8 cellular contexts compared by ENCODE assay signal in genomic region chr3:10173926-10174435, GRCh38. TPM values are rescaled to one million over a fixed set of nuclear protein-coding genes. Genes with fewer than 3 reads are reported as not detected.
DNase-seq lines count a peak whose midpoint lies in the region; ATAC-seq and TF ChIP-seq lines count a peak whose summit lies in the region.

No MANE protein-coding gene starts in this region.

- H3K9me3 ChIP-seq in esophagus squamous epithelium: peaks cover 0 to 3% (median 0%) of the 10 kb centered on the region in 3 donors
- H3K9me3 ChIP-seq in neuronal stem cell (replicated peaks in 1 of 2; ENCODE audit: control insufficient read depth in 2 of 2, insufficient read depth in 1 of 2, low read depth in 1 of 2, low read length in 2 of 2): peaks cover 0 to 4% of the 10 kb centered on the region in 2 donors
- H3K9me3 ChIP-seq in WERI-Rb-1 (ENCODE audit: severe bottlenecking): peaks cover 2% of the 10 kb centered on the region

- no peak overlapping the region for H3K14ac ChIP-seq in neuronal stem cell (ENCODE audit: low read length)

- no peak for ATAC-seq in GM21423 (IDR thresholded peaks at IDR 0.05; ENCODE audit: unreplicated experiment)

- H3K4me2 ChIP-seq in neuronal stem cell (ENCODE audit: insufficient read depth, low read length, poor library complexity, severe bottlenecking): no peak overlapping the region

- H2AK5ac ChIP-seq in neuronal stem cell (ENCODE audit: low read depth, low read length): no peak overlapping the region

- H3K23ac ChIP-seq in neuronal stem cell (ENCODE audit: low read depth, low read length, poor library complexity): no peak overlapping the region

- H2BK15ac ChIP-seq in neuronal stem cell (ENCODE audit: low read length): no peak overlapping the region

- H2BK5ac ChIP-seq in neuronal stem cell (ENCODE audit: low read length): no peak overlapping the region

- H3K27ac ChIP-seq in esophagus squamous epithelium: peak overlapping the region in 3 of 4 donors; percentile 67 to 80 (median 71)
- H3K27ac ChIP-seq in neuronal stem cell (replicated peaks; ENCODE audit: low read length): no peak overlapping the region
- no peak overlapping the region for H3K27ac ChIP-seq in WERI-Rb-1

- H4K91ac ChIP-seq in neuronal stem cell (ENCODE audit: low read depth, low read length, poor library complexity): no peak overlapping the region

- TF ChIP-seq POLR2A in esophagus squamous epithelium (IDR thresholded peaks at IDR 0.05): no peak

- no peak for TF ChIP-seq CTCF in esophagus squamous epithelium (IDR thresholded peaks at IDR 0.05)
- no peak for TF ChIP-seq CTCF in WERI-Rb-1 (IDR thresholded peaks at IDR 0.05; ENCODE audit: low read depth, low read length)

- H3K4ac ChIP-seq in neuronal stem cell (ENCODE audit: low read length): no peak overlapping the region

- peaks cover 0 to 18% (median 0%) of the 10 kb centered on the region in 3 donors for H3K36me3 ChIP-seq in esophagus squamous epithelium
- H3K36me3 ChIP-seq in neuronal stem cell (replicated peaks in 1 of 2; ENCODE audit: control insufficient read depth in 2 of 2, insufficient read depth in 2 of 2, low read length in 2 of 2): no peaks in the 10 kb centered on the region
- H3K36me3 ChIP-seq in WERI-Rb-1: no peaks in the 10 kb centered on the region

- H3K27me3 ChIP-seq in esophagus squamous epithelium (no peaks in the 10 kb centered on the region), neuronal stem cell (ENCODE audit: control insufficient read depth in 3 of 3, insufficient read depth in 3 of 3, low read depth in 1 of 3, low read length in 3 of 3) (no peaks in the 10 kb centered on the region), WERI-Rb-1 (ENCODE audit: insufficient read depth, low read depth, severe bottlenecking) (no peaks in the 10 kb centered on the region)

- H3K79me1 ChIP-seq in neuronal stem cell (ENCODE audit: low read depth, low read length): no peaks in the 10 kb centered on the region

- H3K4me3 ChIP-seq in esophagus squamous epithelium (no peak overlapping the region), neuronal stem cell (ENCODE audit: low read length in 2 of 2) (no peak overlapping the region), WERI-Rb-1 (ENCODE audit: low read depth, low read length) (no peak overlapping the region)

- no peak overlapping the region for H2BK120ac ChIP-seq in neuronal stem cell (ENCODE audit: low read depth, low read length)

- DNase-seq in ELR (ENCODE audit: low read depth) (peak; percentile 98), OCI-M1 (lab: John Stamatoyannopoulos, UW) (peak; percentile 50), esophagus squamous epithelium (lab: John Stamatoyannopoulos, UW) (no peak), neuronal stem cell (ENCODE audit: low spot score) (no peak), WERI-Rb-1 (no peak), DMS 273 (lab: John Stamatoyannopoulos, UW; ENCODE audit: unreplicated experiment) (no peak)
- DNase-seq in stimulated activated CD4-positive, alpha-beta T cell treated with anti-CD3 and anti-CD28 coated beads, Interleukin-4, amount 100 ng/mL, for 24 hours: no peak

- H2AFZ ChIP-seq in neuronal stem cell (ENCODE audit: low read length): peak overlapping the region; percentile 66

- no peak overlapping the region for H2BK12ac ChIP-seq in neuronal stem cell (ENCODE audit: low read length)

- H3K4me1 ChIP-seq in esophagus squamous epithelium (peaks cover 5 to 23% (median 9%) of the 10 kb centered on the region in 3 donors), neuronal stem cell (ENCODE audit: control insufficient read depth in 2 of 2, insufficient read depth in 1 of 2, low read depth in 1 of 2, low read length in 2 of 2) (no peaks in the 10 kb centered on the region)

- intact Hi-C loops in esophagus squamous epithelium (cut with DNase I): no loop called here

- WGBS in esophagus squamous epithelium, 2 donors: 39 to 59% methylated on average over 6 of the region's 6 CpGs
- no CpG with 5 or more reads among the region's 6 CpGs for WGBS in neuronal stem cell (ENCODE audit: extremely low coverage in 2 of 2, insufficient read length in 2 of 2, insufficient replicate concordance in 1 of 2), 2 donors

- H3K9ac ChIP-seq in neuronal stem cell (ENCODE audit: low read depth, low read length, poor library complexity): no peak overlapping the region

- H4K8ac ChIP-seq in neuronal stem cell (ENCODE audit: low read depth, low read length): no peak overlapping the region

- H3K18ac ChIP-seq in neuronal stem cell (ENCODE audit: low read length): no peak overlapping the region

RNA-seq across cellular contexts. Expression of gene IRAK2, which starts 9.3 kb away (rescaled TPM):
- 10 to 100 TPM in 2 of 4 donors, 1 to 10 TPM in 2; 4.4 to 23.3 (median 9.6) TPM for total RNA-seq in esophagus squamous epithelium
- 0.45 TPM for polyA plus RNA-seq in neuronal stem cell (2013, experiment 1 of 2)
- 0.54 TPM for polyA plus RNA-seq in neuronal stem cell (2013, experiment 2 of 2)

RNA-seq across cellular contexts. Expression of gene VHL, which starts 32.4 kb away (rescaled TPM):
- 10 to 100 TPM; 30.4 to 38.7 (median 34.4) TPM for total RNA-seq in esophagus squamous epithelium
- polyA plus RNA-seq in neuronal stem cell (2013, experiment 1 of 2): 46.6 TPM
- polyA plus RNA-seq in neuronal stem cell (2013, experiment 2 of 2): 47.3 TPM

RNA-seq across cellular contexts. Expression of gene BRK1, which starts 58.5 kb away (rescaled TPM):
- total RNA-seq in esophagus squamous epithelium: 100 to 1,000 TPM in 2 of 4 donors, 10 to 100 TPM in 2; 52.0 to 134 (median 100) TPM
- 144 TPM for polyA plus RNA-seq in neuronal stem cell (2013, experiment 1 of 2)
- polyA plus RNA-seq in neuronal stem cell (2013, experiment 2 of 2): 140 TPM

Comparison
In these comparisons a context has a peak if more than half of its experiments do, and no peak if none do; other contexts are left out.
1. DNase-seq: peak in ELR (single experiment) and OCI-M1 (single experiment); none in esophagus squamous epithelium (single experiment), neuronal stem cell (single experiment), WERI-Rb-1 (single experiment), DMS 273 (single experiment) and stimulated activated CD4-positive, alpha-beta T cell treated with anti-CD3 and anti-CD28 coated beads, Interleukin-4, amount 100 ng/mL, for 24 hours (single experiment).
2. H3K27ac ChIP-seq: peak in esophagus squamous epithelium (3 of 4); none in neuronal stem cell (single experiment) and WERI-Rb-1 (single experiment).